In genomic region chr4:6207602-6208001, GRCh38 we compare ENCODE assay signal across 21 cellular contexts. TPM values are rescaled to one million over a fixed set of nuclear protein-coding genes. Genes with fewer than 3 reads are reported as not detected.
DNase-seq lines count a peak whose midpoint lies in the region; ATAC-seq and TF ChIP-seq lines count a peak whose summit lies in the region.
"Had no signal": no experiment of that assay in that cellular context is flagged by ENCODE, and none has a peak within 500 bp of the region (broad histone marks: within the 10 kb centered on the region; RNA-seq: fewer than 3 reads in every experiment).

No MANE protein-coding gene starts in this region.

- H3K9ac ChIP-seq in mesenchymal stem cell (ENCODE audit: low read length), result no peak overlapping the region

- TF ChIP-seq CTCF in LNCaP clone FGC (IDR thresholded peaks at IDR 0.05; ENCODE audit: control insufficient read depth, extremely low read depth, insufficient read depth) (no peak), testis (IDR thresholded peaks at IDR 0.05) (no peak)

- no peak overlapping the region for H2AFZ ChIP-seq in mesenchymal stem cell (ENCODE audit: low read depth, low read length)

- H3K4me3 ChIP-seq in LNCaP clone FGC (ENCODE audit: low read depth, low read length) (no peak overlapping the region), testis (no peak overlapping the region), mesenchymal stem cell (ENCODE audit: insufficient read depth in 1 of 2, low read depth in 1 of 2, low read length in 2 of 2) (no peak overlapping the region)
- H3K4me3 ChIP-seq: GM12878 had no signal

- intact Hi-C loops in testis (cut with DNase I; ENCODE audit: low total_unique reads), result no loop called here

- no peak overlapping the region for H4K91ac ChIP-seq in mesenchymal stem cell (ENCODE audit: low read length)

- no peak overlapping the region for H2AK5ac ChIP-seq in mesenchymal stem cell (ENCODE audit: low read length, severe bottlenecking)

- H3K4me1 ChIP-seq in testis (no peaks in the 10 kb centered on the region), mesenchymal stem cell (ENCODE audit: control insufficient read depth, insufficient read depth, low read depth, low read length) (no peaks in the 10 kb centered on the region)
- H3K4me1 ChIP-seq: Caco-2 had no signal

- H3K4ac ChIP-seq in mesenchymal stem cell (ENCODE audit: low read depth in 1 of 2, low read length in 2 of 2), result no peak overlapping the region

- H3K36me3 ChIP-seq in testis (ENCODE audit: low read depth, missing control alignments) (no peaks in the 10 kb centered on the region), mesenchymal stem cell (ENCODE audit: control insufficient read depth in 1 of 2, insufficient read depth in 2 of 2, low read depth in 1 of 2, low read length in 2 of 2) (no peaks in the 10 kb centered on the region)

- no peak overlapping the region for H3K18ac ChIP-seq in mesenchymal stem cell (ENCODE audit: low read depth in 1 of 2, low read length in 2 of 2)

- no peak overlapping the region for H3K23ac ChIP-seq in mesenchymal stem cell (ENCODE audit: low read length in 2 of 2)

- no peak for ATAC-seq in GM18873 (IDR thresholded peaks at IDR 0.05; ENCODE audit: low FRiP score, unreplicated experiment)
- ATAC-seq in activated CD4-positive, CD25-positive, alpha-beta regulatory T cell treated with anti-CD3 and anti-CD28 coated beads, Interleukin-2, amount 50 U/mL, for 24 hours, result no peak
- ATAC-seq: GM12878, Right ventricle myocardium inferior had no signal

- no peak overlapping the region for H3K14ac ChIP-seq in mesenchymal stem cell (ENCODE audit: low read length in 2 of 2)

- H3K27me3 ChIP-seq in testis, result no peaks in the 10 kb centered on the region
- peaks cover 24 to 27% of the 10 kb centered on the region in 2 experiments for H3K27me3 ChIP-seq in mesenchymal stem cell (ENCODE audit: control insufficient read depth in 1 of 2, insufficient read depth in 1 of 2, low read length in 2 of 2)

- no peaks in the 10 kb centered on the region for H3K9me3 ChIP-seq in testis
- no peaks in the 10 kb centered on the region for H3K9me3 ChIP-seq in mesenchymal stem cell (ENCODE audit: control insufficient read depth, low read length)
- H3K9me3 ChIP-seq: Caco-2 had no signal

- no peak overlapping the region for H2BK120ac ChIP-seq in mesenchymal stem cell (ENCODE audit: low read depth, low read length)

- no peak for TF ChIP-seq POLR2A in testis (IDR thresholded peaks at IDR 0.05)

- no peak overlapping the region for H2BK15ac ChIP-seq in mesenchymal stem cell (ENCODE audit: low read depth, poor library complexity, severe bottlenecking)

- H3K79me1 ChIP-seq in mesenchymal stem cell (replicated peaks; ENCODE audit: low read length, poor library complexity, severe bottlenecking), result no peaks in the 10 kb centered on the region

- no peak overlapping the region for H2BK5ac ChIP-seq in mesenchymal stem cell (ENCODE audit: low read depth, low read length, poor library complexity, severe bottlenecking)

- WGBS in testis, 2 donors, result 84 to 90% methylated on average over 4 of the region's 4 CpGs
- 74% methylated on average over 4 of the region's 4 CpGs for WGBS in mesenchymal stem cell

- H2BK12ac ChIP-seq in mesenchymal stem cell (ENCODE audit: low read length in 2 of 2), result no peak overlapping the region

- H4K8ac ChIP-seq in mesenchymal stem cell (ENCODE audit: low read length), result no peak overlapping the region

- H3K27ac ChIP-seq in testis (no peak overlapping the region), mesenchymal stem cell (ENCODE audit: low read length, poor library complexity, severe bottlenecking) (no peak overlapping the region)

- no peak overlapping the region for H3K4me2 ChIP-seq in mesenchymal stem cell (ENCODE audit: low read length, poor library complexity, severe bottlenecking)

- peak; percentile 61 for DNase-seq in LNCaP clone FGC (ENCODE audit: low read depth)
- DNase-seq in NCI-H2029 treated with DMSO at 0.1 percent for 48 hours (lab: John Stamatoyannopoulos, UW), result peak; percentile 80
- peak; percentile 13 for DNase-seq in ecto neural progenitor cell (ENCODE audit: low spot score)
- peak; percentile 6 for DNase-seq in testis
- DNase-seq in mesenchymal stem cell, result no peak
- DNase-seq: ACHN, AML-193, Caco-2, GF-D8, HFFc6, KG1, NCI-H1436 treated with DMSO at 0.1 percent for 48 hours, NCI-H2081, NCI-H345, NCI-H524 treated with DMSO at 0.1 percent for 48 hours, SW 1271 had no signal

RNA-seq across cellular contexts. Expression of gene JAKMIP1, which starts 7.3 kb away (rescaled TPM):
- 10 to 100 TPM; 15.2 to 18.1 TPM for total RNA-seq in testis
- 10.7 TPM for polyA plus RNA-seq in testis (ENCODE audit: insufficient read depth, low read depth, low replicate concordance)
- polyA plus RNA-seq in mesenchymal stem cell (2013, experiment 1 of 2), result not detected
- not detected for polyA plus RNA-seq in mesenchymal stem cell (2013, experiment 2 of 2)
- total RNA-seq: Caco-2, HFFc6, HT-29, Right ventricle myocardium inferior had no signal
